16 cellular contexts compared by ENCODE assay signal in genomic region chr2:24768601-24769000, GRCh38. TPM values are rescaled to one million over a fixed set of nuclear protein-coding genes. Genes with fewer than 3 reads are reported as not detected.
DNase-seq lines count a peak whose midpoint lies in the region; ATAC-seq and TF ChIP-seq lines count a peak whose summit lies in the region.
"Had no signal": no experiment of that assay in that cellular context is flagged by ENCODE, and none has a peak within 500 bp of the region (broad histone marks: within the 10 kb centered on the region; RNA-seq: fewer than 3 reads in every experiment).

No MANE protein-coding gene starts in this region.

- peak; percentile 13 for DNase-seq in DMS53 (lab: John Stamatoyannopoulos, UW)
- no peak for DNase-seq in DMS53 treated with DMSO at 0.1 percent for 48 hours (lab: John Stamatoyannopoulos, UW; ENCODE audit: unreplicated experiment)
- peak; percentile 41 for DNase-seq in fibroblast of the aortic adventitia (ENCODE audit: low read depth)
- DNase-seq in right cardiac atrium = peak; percentile 73 to 89 (median 86)
- peak in 1 of 2 donors; percentile 68 for DNase-seq in aorta
- no peak for DNase-seq in GM10266 (ENCODE audit: extremely low spot score)
- no peak for DNase-seq in NCI-H187 treated with DMSO at 0.1 percent for 48 hours (lab: John Stamatoyannopoulos, UW)
- DNase-seq: CD4-positive, alpha-beta memory T cell; DMS79 treated with DMSO at 0.1 percent for 48 hours; GM23248; NCI-H187; NCI-H345; NCI-H69 had no signal

- intact Hi-C loops in right cardiac atrium (cut with DNase I) (no loop called here), aorta (cut with DNase I) (no loop called here)

- H3K9me3 ChIP-seq in right cardiac atrium (ENCODE audit: control insufficient read depth, low read length) (no peaks in the 10 kb centered on the region), aorta (ENCODE audit: control insufficient read depth, low read length) (no peaks in the 10 kb centered on the region)

- WGBS in right cardiac atrium = 54% methylated on average over 7 of the region's 7 CpGs
- WGBS in aorta, 2 donors = 52 to 57% methylated on average over 7 of the region's 7 CpGs

- H3K27me3 ChIP-seq in right cardiac atrium (ENCODE audit: control insufficient read depth, insufficient read depth) = no peaks in the 10 kb centered on the region
- no peaks in the 10 kb centered on the region for H3K27me3 ChIP-seq in aorta (ENCODE audit: control insufficient read depth in 1 of 2, insufficient read depth in 2 of 2, low read length in 1 of 2)

- H3K4me3 ChIP-seq in fibroblast of the aortic adventitia (ENCODE audit: low read depth, low read length) (no peak overlapping the region), right cardiac atrium (ENCODE audit: low read length) (no peak overlapping the region), aorta (ENCODE audit: low read length in 2 of 2) (no peak overlapping the region)
- H3K4me3 ChIP-seq: GM23248 had no signal

- no peak overlapping the region for H3K27ac ChIP-seq in right cardiac atrium (ENCODE audit: low read length)
- no peak overlapping the region for H3K27ac ChIP-seq in aorta (ENCODE audit: low read depth in 1 of 2, low read length in 2 of 2)
- H3K27ac ChIP-seq: 22Rv1, GM23248, RWPE1 had no signal

- no peaks in the 10 kb centered on the region for H3K4me1 ChIP-seq in right cardiac atrium (ENCODE audit: control insufficient read depth, insufficient read depth, low read length)
- H3K4me1 ChIP-seq in aorta (ENCODE audit: control insufficient read depth in 1 of 2, insufficient read depth in 2 of 2, low read length in 2 of 2) = peaks cover 0 to 2% of the 10 kb centered on the region in 2 donors

- TF ChIP-seq CTCF in fibroblast of the aortic adventitia (IDR thresholded peaks at IDR 0.05; ENCODE audit: insufficient read depth, low read length) = no peak
- no peak for TF ChIP-seq CTCF in GM10266 (IDR thresholded peaks at IDR 0.05; ENCODE audit: control insufficient read depth, insufficient read depth, low read depth, missing control alignments)

- peaks cover 3 to 10% of the 10 kb centered on the region in 2 donors for H3K36me3 ChIP-seq in aorta (ENCODE audit: control insufficient read depth in 1 of 2, insufficient read depth in 2 of 2, low read length in 1 of 2)

- ATAC-seq in right cardiac atrium (peak; percentile 77 to 88), aorta (ENCODE audit: low FRiP score) (peak; percentile 70), HG02610 (IDR thresholded peaks at IDR 0.05; ENCODE audit: unreplicated experiment) (no peak)

RNA-seq across cellular contexts. Expression of gene PTRHD1, which starts 24.6 kb away (rescaled TPM):
- total RNA-seq in fibroblast of the aortic adventitia (ENCODE audit: low replicate concordance) (23.7 and 33.4 TPM in 2 replicates), right cardiac atrium (10 to 100 TPM; 25.0 to 32.4 (median 25.8) TPM), aorta (10 to 100 TPM in 1 of 2 donors, 1 to 10 TPM in 1; 8.5 to 16.9 TPM)
- polyA plus RNA-seq in right cardiac atrium (29.3 TPM), aorta (10 to 100 TPM; 17.7 to 19.2 TPM)

RNA-seq across cellular contexts. Expression of gene CENPO, which starts 24.6 kb away (rescaled TPM):
- 5.5 and 35.3 TPM in 2 replicates for total RNA-seq in fibroblast of the aortic adventitia (ENCODE audit: low replicate concordance)
- 1 to 10 TPM; 2.0 to 4.5 (median 3.6) TPM for total RNA-seq in right cardiac atrium
- polyA plus RNA-seq in right cardiac atrium = 1.6 TPM
- total RNA-seq in aorta = 1 to 10 TPM; 3.6 to 4.0 TPM
- polyA plus RNA-seq in aorta = 1 to 10 TPM; 2.0 to 2.3 TPM

Comparison
In these comparisons a context has a peak if more than half of its experiments do, and no peak if none do; other contexts are left out.
1. DNase-seq: peak in DMS53 (single experiment), fibroblast of the aortic adventitia (single experiment) and right cardiac atrium (3 of 3); none in DMS53 treated with DMSO at 0.1 percent for 48 hours (single experiment), GM10266 (single experiment) and NCI-H187 treated with DMSO at 0.1 percent for 48 hours (single experiment).